Comparison of ENCODE assay signal across 8 cellular contexts in genomic region chr15:40511093-40511471, GRCh38. TPM values are rescaled to one million over a fixed set of nuclear protein-coding genes. Genes with fewer than 3 reads are reported as not detected.
DNase-seq lines count a peak whose midpoint lies in the region; ATAC-seq and TF ChIP-seq lines count a peak whose summit lies in the region.

No MANE protein-coding gene starts in this region.

- H3K9me3 ChIP-seq in skeletal muscle satellite cell (replicated peaks; ENCODE audit: low read length), result no peaks in the 10 kb centered on the region

- TF ChIP-seq CTCF in Calu3 (IDR thresholded peaks at IDR 0.05; ENCODE audit: unreplicated experiment) (no peak), GM10266 (IDR thresholded peaks at IDR 0.05; ENCODE audit: control insufficient read depth, insufficient read depth, low read depth, missing control alignments) (no peak)

- intact Hi-C loops in Calu3 (cut with micrococcal nuclease; ENCODE audit: unreplicated experiment), result no loop called here
- intact Hi-C loops in left ventricle myocardium superior (cut with micrococcal nuclease), result no loop called here

- H3K4me3 ChIP-seq in skeletal muscle satellite cell (ENCODE audit: low read length), result peak overlapping the region; percentile 73

- H3K27me3 Mint-ChIP-seq in Calu3 (ENCODE audit: unreplicated experiment), result no peaks in the 10 kb centered on the region

- H3K4me1 ChIP-seq in skeletal muscle satellite cell (ENCODE audit: control insufficient read depth, insufficient read depth, low read length), result peaks cover 12% of the 10 kb centered on the region

- peaks cover 25% of the 10 kb centered on the region for H3K4me1 Mint-ChIP-seq in Calu3 (ENCODE audit: low read depth, unreplicated experiment)

- no peak overlapping the region for H3K27ac Mint-ChIP-seq in Calu3 (ENCODE audit: unreplicated experiment)

- H3K27me3 ChIP-seq in skeletal muscle satellite cell (ENCODE audit: control insufficient read depth, insufficient read depth, low read length), result peaks cover 55% of the 10 kb centered on the region

- DNase-seq in Calu3 (no peak), left ventricle myocardium superior (no peak), GM10266 (ENCODE audit: extremely low spot score) (no peak), SHP77 (lab: John Stamatoyannopoulos, UW) (no peak)
- peak; percentile 21 for DNase-seq in activated CD8-positive, alpha-beta memory T cell treated with anti-CD3 and anti-CD28 coated beads, Interleukin-2, amount 50 U/mL, for 4 hours

- no peak overlapping the region for H3K9ac ChIP-seq in skeletal muscle satellite cell (ENCODE audit: low read depth, low read length)

- BruUV-seq in Calu3 (replicated peaks; lab: Mats Ljungman, UMichigan), result no TSS peak

- H3K9me3 Mint-ChIP-seq in Calu3 (ENCODE audit: low read depth, unreplicated experiment), result no peaks in the 10 kb centered on the region

- CTCF ChIA-PET in Calu3 (lab: Charles Lee), result no interaction called here

- peak overlapping the region; percentile 95 for H3K4me2 ChIP-seq in skeletal muscle satellite cell (ENCODE audit: low read length)

- peaks cover 9% of the 10 kb centered on the region for H3K36me3 Mint-ChIP-seq in Calu3 (ENCODE audit: insufficient read depth, unreplicated experiment)

- H3K4me3 Mint-ChIP-seq in Calu3 (ENCODE audit: low read depth, unreplicated experiment), result peak overlapping the region; percentile 73

- H3K36me3 ChIP-seq in skeletal muscle satellite cell (ENCODE audit: insufficient read depth, low read length), result no peaks in the 10 kb centered on the region

- ATAC-seq in HG02763 (IDR thresholded peaks at IDR 0.05; ENCODE audit: unreplicated experiment) (peak; percentile 41), left ventricle myocardium superior (peak; percentile 9), HG02884 (IDR thresholded peaks at IDR 0.05; ENCODE audit: unreplicated experiment) (no peak)

RNA-seq across cellular contexts. Expression of gene CHST14, which starts 40.3 kb away (rescaled TPM):
- total RNA-seq in Calu3 (2022) (8.7 and 11.5 TPM in 2 replicates), left ventricle myocardium superior (6.0 TPM)
- total RNA-seq in skeletal muscle satellite cell (2012; rRNA removed), result 7.1 and 8.3 TPM in 2 replicates

RNA-seq across cellular contexts. Expression of gene CCDC32, which starts 53.8 kb away (rescaled TPM):
- total RNA-seq in Calu3 (2022) (11.4 and 13.6 TPM in 2 replicates), left ventricle myocardium superior (17.5 TPM)
- 10.5 and 11.7 TPM in 2 replicates for total RNA-seq in skeletal muscle satellite cell (2012; rRNA removed)

RNA-seq across cellular contexts. Expression of gene RPUSD2, which starts 58.0 kb away (rescaled TPM):
- total RNA-seq in Calu3 (2022) (8.5 and 9.2 TPM in 2 replicates), left ventricle myocardium superior (11.4 TPM)
- total RNA-seq in skeletal muscle satellite cell (2012; rRNA removed), result 13.7 and 15.1 TPM in 2 replicates
